In the genomic region with DNA sequence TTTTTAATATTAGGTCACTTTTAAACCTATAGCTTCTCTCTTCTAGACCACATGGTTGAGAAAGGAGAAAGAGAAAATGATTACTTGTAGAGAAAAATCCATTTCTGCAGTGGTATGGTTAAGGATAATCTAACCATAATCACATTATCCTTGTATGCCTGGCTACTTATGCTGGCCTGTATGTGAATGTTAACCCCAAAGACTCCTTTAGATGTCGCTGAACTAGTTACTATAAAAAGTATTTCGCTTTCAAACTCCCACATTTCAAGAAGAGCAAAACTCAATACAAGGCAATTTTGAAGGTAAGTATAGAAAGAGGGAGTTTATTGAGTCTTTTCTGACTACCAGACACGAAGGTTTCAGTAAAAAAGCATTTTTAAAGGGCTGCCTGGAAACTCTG, we compare ENCODE assay signal across 11 cellular contexts. TPM values are rescaled to one million over a fixed set of nuclear protein-coding genes. Genes with fewer than 3 reads are reported as not detected.
A peak's percentile ranks its signal among the peaks of the same experiment; 100 is the strongest.
DNase-seq lines count a peak whose midpoint lies in the region; ATAC-seq, FAIRE-seq and TF ChIP-seq lines count a peak whose summit lies in the region.
"Had no signal": no experiment of that assay in that cellular context is flagged by ENCODE, and none has a peak within 500 bp of the region (broad histone marks: within the 10 kb centered on the region; RNA-seq: fewer than 3 reads in every experiment).

No MANE protein-coding gene starts in this region.

- intact Hi-C loops in HCT116 (cut with micrococcal nuclease): no loop called here

- H3K4me1 Mint-ChIP-seq in CD4-positive, CD25-positive, alpha-beta regulatory T cell: peaks cover 44 to 75% (median 48%) of the 10 kb centered on the region in 4 donors
- peaks cover 72% of the 10 kb centered on the region for H3K4me1 Mint-ChIP-seq in brain
- peaks cover 38 to 76% (median 67%) of the 10 kb centered on the region in 4 donors for H3K4me1 Mint-ChIP-seq in naive thymus-derived CD8-positive, alpha-beta T cell

- H3K9ac ChIP-seq in HCT116 (ENCODE audit: low read length): no peak overlapping the region

- TF ChIP-seq CTCF in HCT116 (IDR thresholded peaks at IDR 0.05 in 2 of 3, conservative IDR thresholded peaks at IDR 0.05 in 1 of 3; ENCODE audit: borderline replicate concordance in 1 of 3, insufficient read depth in 1 of 3, low read depth in 2 of 3, low read length in 2 of 3) (no peak), brain (conservative IDR thresholded peaks at IDR 0.05) (peak in 1 of 2 experiments; percentile 6)

- no peak overlapping the region for H2AFZ ChIP-seq in HCT116 (ENCODE audit: low read depth, low read length, poor library complexity, severe bottlenecking)

- WGBS in small intestine, 3 donors: 55 to 65% (median 56%) methylated on average over 3 of the region's 3 CpGs

- H3K4me3 ChIP-seq in CD4-positive, CD25-positive, alpha-beta regulatory T cell (ENCODE audit: low read depth, low read length): peak overlapping the region; percentile 85
- H3K4me3 ChIP-seq in HCT116 (replicated peaks in 1 of 2; ENCODE audit: low read depth in 1 of 2, low read length in 2 of 2) (no peak overlapping the region), small intestine (ENCODE audit: low read depth in 1 of 2, low read length in 2 of 2) (no peak overlapping the region)

- H3K4me2 ChIP-seq in HCT116 (ENCODE audit: low read length): peak overlapping the region; percentile 84; the same call in 1 of the 2 replicates

- POLR2A ChIA-PET in HCT116 (lab: Charles Lee): no interaction called here
- POLR2A ChIA-PET in naive thymus-derived CD8-positive, alpha-beta T cell (lab: Charles Lee): interaction anchor here (3.2 kb wide), 1 partner anchor 162 kb away, joined by 14 read pairs; the partner anchor contains the start of gene PXK

- H3K79me2 ChIP-seq in HCT116 (ENCODE audit: insufficient read depth, low read length): peaks cover 68% of the 10 kb centered on the region

- no peak for TF ChIP-seq RAD21 in HCT116 (IDR thresholded peaks at IDR 0.05; ENCODE audit: low read depth)

- H3K27me3 Mint-ChIP-seq in CD4-positive, CD25-positive, alpha-beta regulatory T cell: no peaks in the 10 kb centered on the region
- peaks cover 7% of the 10 kb centered on the region for H3K27me3 Mint-ChIP-seq in brain
- no peaks in the 10 kb centered on the region for H3K27me3 Mint-ChIP-seq in naive thymus-derived CD8-positive, alpha-beta T cell

- ATAC-seq in CD4-positive, CD25-positive, alpha-beta regulatory T cell (ENCODE audit: low read depth in 2 of 2): no peak
- ATAC-seq in HCT116 (no peak), HG03520 (IDR thresholded peaks at IDR 0.05; ENCODE audit: unreplicated experiment) (no peak)
- ATAC-seq in naive thymus-derived CD8-positive, alpha-beta T cell: no peak
- ATAC-seq: left colon, sciatic nerve had no signal

- no peaks in the 10 kb centered on the region for H3K9me2 ChIP-seq in HCT116 (ENCODE audit: insufficient read depth)

- no peaks in the 10 kb centered on the region for H3K9me3 Mint-ChIP-seq in CD4-positive, CD25-positive, alpha-beta regulatory T cell
- H3K9me3 Mint-ChIP-seq in brain: peaks cover 0 to 3% (median 1%) of the 10 kb centered on the region in 5 experiments
- no peaks in the 10 kb centered on the region for H3K9me3 Mint-ChIP-seq in naive thymus-derived CD8-positive, alpha-beta T cell

- FAIRE-seq in small intestine (lab: Jason Lieb, UNC): no peak

- H3K36me3 ChIP-seq in CD4-positive, CD25-positive, alpha-beta regulatory T cell (ENCODE audit: control insufficient read depth, insufficient read depth, low read length): no peaks in the 10 kb centered on the region
- H3K36me3 ChIP-seq in HCT116 (ENCODE audit: control insufficient read depth in 1 of 2, insufficient read depth in 2 of 2, low read length in 2 of 2) (no peaks in the 10 kb centered on the region), small intestine (ENCODE audit: control insufficient read depth in 2 of 2, insufficient read depth in 2 of 2, low read length in 2 of 2) (no peaks in the 10 kb centered on the region)

- RAD21 ChIA-PET in HCT116 (lab: Charles Lee; ENCODE audit: low non-redundant PET in 1 of 2, low total read pairs in 2 of 2, uncharacterized antibody in 2 of 2, unreplicated experiment in 2 of 2): no interaction called here

- CTCF ChIA-PET in HCT116 (lab: Charles Lee): no interaction called here

- H3K27ac Mint-ChIP-seq in CD4-positive, CD25-positive, alpha-beta regulatory T cell: peak overlapping the region in 2 of 3 donors; percentile 16 to 17
- H3K27ac Mint-ChIP-seq in brain: peak overlapping the region; percentile 45 to 97 (median 73)
- H3K27ac Mint-ChIP-seq in naive thymus-derived CD8-positive, alpha-beta T cell: peak overlapping the region in 1 of 10 donors; percentile 21

- H3K36me3 Mint-ChIP-seq in CD4-positive, CD25-positive, alpha-beta regulatory T cell: peaks cover 7% of the 10 kb centered on the region
- peaks cover 8% of the 10 kb centered on the region for H3K36me3 Mint-ChIP-seq in brain
- peaks cover 0 to 5% (median 1%) of the 10 kb centered on the region in 3 donors for H3K36me3 Mint-ChIP-seq in naive thymus-derived CD8-positive, alpha-beta T cell

- no peak for TF ChIP-seq POLR2A in HCT116 (IDR thresholded peaks at IDR 0.05; ENCODE audit: borderline replicate concordance, extremely low read depth, insufficient read depth, insufficient read length)

- no peak for DNase-seq in CD4-positive, CD25-positive, alpha-beta regulatory T cell
- DNase-seq in HCT116 (ENCODE audit: low read depth, low spot score) (no peak), dedifferentiated amniotic fluid mesenchymal stem cell (ENCODE audit: extremely low spot score) (no peak), small intestine (no peak), islet precursor cell (no peak)
- no peak for DNase-seq in naive thymus-derived CD8-positive, alpha-beta T cell
- DNase-seq: activated CD4-positive, alpha-beta T cell treated with anti-CD3 and anti-CD28 coated beads, Interleukin-2, amount 50 U/mL, for 1 hour; left colon had no signal

- no TSS peak for BruUV-seq in HCT116 (replicated peaks; lab: Mats Ljungman, UMichigan)

- H3K27me3 ChIP-seq in CD4-positive, CD25-positive, alpha-beta regulatory T cell (ENCODE audit: control insufficient read depth, insufficient read depth, low read length): no peaks in the 10 kb centered on the region
- H3K27me3 ChIP-seq in HCT116 (ENCODE audit: insufficient read depth, low read length): no peaks in the 10 kb centered on the region
- H3K27me3 ChIP-seq in small intestine (ENCODE audit: control insufficient read depth in 2 of 2, insufficient read depth in 2 of 2, low read length in 2 of 2): no peaks in the 10 kb centered on the region

- no peak overlapping the region for H3K27ac ChIP-seq in CD4-positive, CD25-positive, alpha-beta regulatory T cell (ENCODE audit: insufficient read depth, low read length, poor library complexity, severe bottlenecking)
- H3K27ac ChIP-seq in HCT116 (ENCODE audit: low read depth, low read length): no peak overlapping the region
- H3K27ac ChIP-seq in small intestine (ENCODE audit: low read depth in 1 of 2, low read length in 1 of 2): no peak overlapping the region

- H4K20me1 ChIP-seq in HCT116 (ENCODE audit: insufficient read depth): no peaks in the 10 kb centered on the region

- H3K9me3 ChIP-seq in CD4-positive, CD25-positive, alpha-beta regulatory T cell (ENCODE audit: control insufficient read depth in 2 of 2, low read length in 2 of 2): no peaks in the 10 kb centered on the region
- H3K9me3 ChIP-seq in HCT116 (ENCODE audit: control insufficient read depth in 1 of 2, insufficient read depth in 1 of 2, low read depth in 1 of 2, low read length in 2 of 2): no peaks in the 10 kb centered on the region
- no peaks in the 10 kb centered on the region for H3K9me3 ChIP-seq in small intestine (ENCODE audit: control insufficient read depth, low read depth)

- peaks cover 32% of the 10 kb centered on the region for H3K4me1 ChIP-seq in CD4-positive, CD25-positive, alpha-beta regulatory T cell (ENCODE audit: control insufficient read depth, insufficient read depth, low read length, poor library complexity, severe bottlenecking)
- H3K4me1 ChIP-seq in HCT116 (ENCODE audit: control insufficient read depth in 1 of 2, insufficient read depth in 2 of 2, low read length in 2 of 2) (peaks cover 10 to 24% of the 10 kb centered on the region in 2 experiments), small intestine (ENCODE audit: control insufficient read depth in 2 of 2, insufficient read depth in 1 of 2, low read depth in 1 of 2, low read length in 1 of 2) (peaks cover 3 to 7% of the 10 kb centered on the region in 2 donors)

- H3K4me3 Mint-ChIP-seq in CD4-positive, CD25-positive, alpha-beta regulatory T cell: peak overlapping the region; percentile 48 to 97 (median 92)
- peak overlapping the region; percentile 97 to 99 (median 97) for H3K4me3 Mint-ChIP-seq in brain
- peak overlapping the region in 8 of 10 donors; percentile 13 to 97 (median 90) for H3K4me3 Mint-ChIP-seq in naive thymus-derived CD8-positive, alpha-beta T cell

TF ChIP-seq in HCT116, 20 proteins besides CTCF, POLR2A, EP300 and RAD21:
- TF ChIP-seq ZNF274 (IDR thresholded peaks at IDR 0.05; ENCODE audit: low read depth, low read length): no peak
- TF ChIP-seq, protein P1, sequence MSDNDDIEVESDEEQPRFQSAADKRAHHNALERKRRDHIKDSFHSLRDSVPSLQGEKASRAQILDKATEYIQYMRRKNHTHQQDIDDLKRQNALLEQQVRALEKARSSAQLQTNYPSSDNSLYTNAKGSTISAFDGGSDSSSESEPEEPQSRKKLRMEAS (IDR thresholded peaks at IDR 0.05): no peak
- no peak for TF ChIP-seq EZH2 (IDR thresholded peaks at IDR 0.05)
- no peak for TF ChIP-seq EZH2phosphoT487 (IDR thresholded peaks at IDR 0.05; ENCODE audit: borderline replicate concordance)
- no peak for TF ChIP-seq JUND (IDR thresholded peaks at IDR 0.05)

RNA-seq across cellular contexts. Expression of gene KCTD6, which starts 2.2 kb away (rescaled TPM):
- 5.8 TPM for total RNA-seq in CD4-positive, CD25-positive, alpha-beta regulatory T cell
- polyA plus RNA-seq in CD4-positive, CD25-positive, alpha-beta regulatory T cell: 10 to 100 TPM in 2 of 4 donors, 1 to 10 TPM in 2; 8.1 to 14.3 (median 10.8) TPM
- 12.0 TPM for total RNA-seq in HCT116 (2021; ENCODE audit: unreplicated experiment)
- 5.3 and 6.6 TPM in 2 replicates for polyA plus RNA-seq in HCT116 (2012)
- polyA plus RNA-seq in brain (ENCODE audit: insufficient read depth, low read depth, low replicate concordance): 5.2 TPM
- 10 to 100 TPM in 1 of 2 experiments, 1 to 10 TPM in 1; 9.8 to 10.3 TPM for total RNA-seq in naive thymus-derived CD8-positive, alpha-beta T cell
- polyA plus RNA-seq in naive thymus-derived CD8-positive, alpha-beta T cell: 1 to 10 TPM; 5.5 to 8.8 (median 8.4) TPM
- 1 to 10 TPM; 2.4 to 5.3 (median 4.0) TPM for polyA plus RNA-seq in small intestine

RNA-seq across cellular contexts. Expression of gene ACOX2, which starts 42.9 kb away (rescaled TPM):
- total RNA-seq in CD4-positive, CD25-positive, alpha-beta regulatory T cell: not detected
- not detected for polyA plus RNA-seq in CD4-positive, CD25-positive, alpha-beta regulatory T cell
- total RNA-seq in HCT116 (2021; ENCODE audit: unreplicated experiment): 12.8 TPM
- polyA plus RNA-seq in HCT116 (2012): 11.6 and 15.9 TPM in 2 replicates
- polyA plus RNA-seq in brain (ENCODE audit: insufficient read depth, low read depth, low replicate concordance) (2.5 TPM), small intestine (100 to 1,000 TPM in 1 of 3 donors, 10 to 100 TPM in 2; 34.5 to 156 (median 68.6) TPM)
- total RNA-seq in naive thymus-derived CD8-positive, alpha-beta T cell: not detected
- polyA plus RNA-seq in naive thymus-derived CD8-positive, alpha-beta T cell: not detected

Comparison
In these comparisons a context has a peak if more than half of its experiments do, and no peak if none do; other contexts are left out.
1. RNA of gene ACOX2, which starts 42.9 kb away (polyA plus RNA-seq): 34.5 to 156 TPM in small intestine; 2.5 TPM in brain (single experiment), not detected in CD4-positive, CD25-positive, alpha-beta regulatory T cell and not detected in naive thymus-derived CD8-positive, alpha-beta T cell; every median in the first group is over 10 times any median in the second.
2. Peak in every context shown above with its lines, with median percentiles within 50 percentile points of each other: H3K4me3 Mint-ChIP-seq.